ENCODE assay signal across 2 cellular contexts in the genomic region with DNA sequence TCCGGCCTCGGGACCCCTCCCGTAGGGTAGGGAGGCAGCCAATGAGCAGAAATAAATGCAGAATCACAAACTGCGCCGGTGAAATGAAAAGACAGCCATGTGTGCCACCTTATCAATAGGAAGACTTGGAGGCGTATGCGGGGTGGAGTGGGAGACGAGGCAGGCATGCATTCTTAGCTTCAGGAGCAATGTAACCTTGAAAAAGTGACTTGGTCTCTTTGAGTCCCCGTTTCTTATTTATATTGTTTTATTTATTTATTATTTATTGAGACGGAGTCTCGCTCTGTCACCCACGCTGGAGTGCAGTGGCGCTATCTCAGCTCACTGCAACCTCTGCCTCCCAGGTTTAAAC.
TF ChIP-seq lines count a peak whose summit lies in the region.

No MANE protein-coding gene starts in this region.

TF ChIP-seq in A549, 52 proteins besides CTCF, POLR2A, EP300 and RAD21:
- TF ChIP-seq FOSL2 (IDR thresholded peaks at IDR 0.05) = no peak
- TF ChIP-seq FOSL2 (CRISPR knock-in tag; IDR thresholded peaks at IDR 0.05) = no peak
- no peak for TF ChIP-seq NPAS2 (CRISPR knock-in tag; IDR thresholded peaks at IDR 0.05; ENCODE audit: borderline replicate concordance)
- TF ChIP-seq EHF (CRISPR knock-in tag; IDR thresholded peaks at IDR 0.05) = no peak
- no peak for TF ChIP-seq HOXB5 (CRISPR knock-in tag; IDR thresholded peaks at IDR 0.05)
- TF ChIP-seq, protein P1, sequence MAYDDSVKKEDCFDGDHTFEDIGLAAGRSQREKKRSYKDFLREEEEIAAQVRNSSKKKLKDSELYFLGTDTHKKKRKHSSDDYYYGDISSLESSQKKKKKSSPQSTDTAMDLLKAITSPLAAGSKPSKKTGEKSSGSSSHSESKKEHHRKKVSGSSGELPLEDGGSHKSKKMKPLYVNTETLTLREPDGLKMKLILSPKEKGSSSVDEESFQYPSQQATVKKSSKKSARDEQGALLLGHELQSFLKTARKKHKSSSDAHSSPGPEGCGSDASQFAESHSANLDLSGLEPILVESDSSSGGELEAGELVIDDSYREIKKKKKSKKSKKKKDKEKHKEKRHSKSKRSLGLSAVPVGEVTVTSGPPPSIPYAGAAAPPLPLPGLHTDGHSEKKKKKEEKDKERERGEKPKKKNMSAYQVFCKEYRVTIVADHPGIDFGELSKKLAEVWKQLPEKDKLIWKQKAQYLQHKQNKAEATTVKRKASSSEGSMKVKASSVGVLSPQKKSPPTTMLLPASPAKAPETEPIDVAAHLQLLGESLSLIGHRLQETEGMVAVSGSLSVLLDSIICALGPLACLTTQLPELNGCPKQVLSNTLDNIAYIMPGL (CRISPR knock-in tag; IDR thresholded peaks at IDR 0.05; ENCODE audit: borderline replicate concordance) = no peak
- TF ChIP-seq MAFK (IDR thresholded peaks at IDR 0.05; ENCODE audit: partially characterized antibody) = no peak
- TF ChIP-seq EHMT2 (IDR thresholded peaks at IDR 0.05; ENCODE audit: low read depth) = no peak
- TF ChIP-seq MAZ (IDR thresholded peaks at IDR 0.05; ENCODE audit: borderline replicate concordance, low read depth, low read length) = no peak
- TF ChIP-seq HDAC2 (IDR thresholded peaks at IDR 0.05) = no peak
- no peak for TF ChIP-seq CHD2 (IDR thresholded peaks at IDR 0.05; ENCODE audit: low read length, partially characterized antibody)
- TF ChIP-seq FOSB (CRISPR knock-in tag; IDR thresholded peaks at IDR 0.05) = no peak
- TF ChIP-seq SREBF2 (IDR thresholded peaks at IDR 0.05) = no peak

TF ChIP-seq in HEK293, 187 proteins besides CTCF, POLR2A, EP300 and RAD21 (continued from another document):
- TF ChIP-seq ZNF548 (tag by site-specific recombination; IDR thresholded peaks at IDR 0.05) (no peak), ZNF561 (tag by site-specific recombination; IDR thresholded peaks at IDR 0.05; ENCODE audit: borderline replicate concordance) (0 out of 2 replicates have a peak, but pooled peaks have one; percentile 12), ZNF223 (tag by site-specific recombination; IDR thresholded peaks at IDR 0.05) (no peak), SP7 (tag by site-specific recombination; IDR thresholded peaks at IDR 0.05) (0 out of 2 replicates have a peak, but pooled peaks have one; percentile 4), ZNF362 (tag by site-specific recombination; IDR thresholded peaks at IDR 0.05) (no peak)
